35 cellular contexts compared by ENCODE assay signal in the genomic region with DNA sequence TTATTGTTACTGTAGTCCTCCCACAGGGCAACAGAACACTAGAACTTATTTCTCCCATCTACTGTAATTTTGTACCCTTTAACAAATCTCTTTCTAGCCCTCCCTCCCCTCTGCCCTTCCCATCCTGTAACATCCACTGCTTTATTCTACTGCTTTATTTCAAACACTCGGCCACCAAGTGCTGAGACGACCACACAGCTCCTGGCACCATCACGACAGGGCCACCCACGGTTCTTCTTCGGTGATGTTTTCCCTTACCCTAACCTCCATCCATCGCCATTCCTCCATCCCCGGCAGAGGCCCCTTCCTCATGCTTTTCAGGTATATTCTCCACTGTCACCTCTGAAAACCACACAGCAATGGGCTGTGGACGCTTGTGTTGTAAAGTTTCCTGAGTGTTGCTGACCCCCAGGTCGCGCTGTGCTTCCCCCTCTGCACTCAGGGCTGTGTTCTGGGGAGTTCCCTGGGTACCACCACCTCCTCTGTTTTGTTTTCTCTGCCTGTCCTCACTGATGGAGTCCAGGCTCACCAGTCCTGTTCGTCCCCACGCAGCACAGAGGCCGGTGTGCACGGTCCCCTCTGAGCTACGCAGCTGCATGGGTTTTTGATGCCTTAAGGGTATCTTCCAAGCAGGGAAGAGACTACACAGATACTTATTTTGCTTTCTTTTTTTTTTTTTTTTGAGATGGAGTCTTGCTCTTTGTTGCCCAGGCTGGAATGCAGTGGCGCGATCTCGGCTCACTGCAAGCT.
"Had no signal": no experiment of that assay in that cellular context is flagged by ENCODE, and none has a peak within 500 bp of the region (broad histone marks: within the 10 kb centered on the region; RNA-seq: fewer than 3 reads in every experiment).

No MANE protein-coding gene starts in this region.

- H3K4me3 ChIP-seq: MG63 had no signal

- H3K27me3 ChIP-seq: MG63 had no signal

- H3K36me3 ChIP-seq: MG63 had no signal

- H3K27ac ChIP-seq: KMS-11 had no signal

- DNase-seq: Karpas-422, Kasumi-1, KG1, MG63, MM.1S, MV-4-11, NCI-H1048, NCI-H1092, NCI-H1092 treated with DMSO at 0.1 percent for 48 hours, NCI-H1105, NCI-H1105 treated with DMSO at 0.1 percent for 48 hours, NCI-H1417, NCI-H1417 treated with DMSO at 0.1 percent for 48 hours, NCI-H1436, NCI-H1436 treated with DMSO at 0.1 percent for 48 hours, NCI-H146, NCI-H1694, NCI-H1694 treated with DMSO at 0.1 percent for 48 hours, NCI-H187, NCI-H187 treated with DMSO at 0.1 percent for 48 hours, NCI-H1930, NCI-H2029, NCI-H2029 treated with DMSO at 0.1 percent for 48 hours, NCI-H2081, NCI-H2081 treated with DMSO at 0.1 percent for 48 hours, NCI-H2107, NCI-H2171, NCI-H2171 treated with DMSO at 0.1 percent for 48 hours, NCI-H2227 treated with DMSO at 0.1 percent for 48 hours, NCI-H226, NCI-H345, NCI-H446, NCI-H446 treated with DMSO at 0.1 percent for 48 hours, NCI-H510A had no signal

- H3K9me3 ChIP-seq: MG63 had no signal
